14 cellular contexts compared by ENCODE assay signal in genomic region chr4:89123418-89123817, GRCh38. TPM values are rescaled to one million over a fixed set of nuclear protein-coding genes. Genes with fewer than 3 reads are reported as not detected.
DNase-seq lines count a peak whose midpoint lies in the region; ATAC-seq and TF ChIP-seq lines count a peak whose summit lies in the region.
"Had no signal": no experiment of that assay in that cellular context is flagged by ENCODE, and none has a peak within 500 bp of the region (broad histone marks: within the 10 kb centered on the region; RNA-seq: fewer than 3 reads in every experiment).

No MANE protein-coding gene starts in this region.

- no peak overlapping the region for H3K4me3 ChIP-seq in brain microvascular endothelial cell (ENCODE audit: low read depth, low read length)
- H3K4me3 ChIP-seq: GM12878, GM23248 had no signal

- H3K36me3 ChIP-seq in brain microvascular endothelial cell (replicated peaks) = no peaks in the 10 kb centered on the region
- H3K36me3 ChIP-seq: BE2C had no signal

- no peaks in the 10 kb centered on the region for H3K27me3 ChIP-seq in brain microvascular endothelial cell (replicated peaks)
- H3K27me3 ChIP-seq: BE2C had no signal

- H3K27ac ChIP-seq in brain microvascular endothelial cell (no peak overlapping the region), substantia nigra (ENCODE audit: low read depth, low read length, poor library complexity, severe bottlenecking) (no peak overlapping the region)
- H3K27ac ChIP-seq: GM23248 had no signal

- DNase-seq in HPDE6-E6E7 (ENCODE audit: extremely low spot score) (peak; percentile 58), brain microvascular endothelial cell (peak; percentile 8), kidney glomerular epithelial cell (lab: John Stamatoyannopoulos, UW) (peak; percentile 93), sciatic nerve (ENCODE audit: low spot score) (no peak), substantia nigra (lab: John Stamatoyannopoulos, UW) (no peak), erythroblast (lab: John Stamatoyannopoulos, UW) (no peak)
- no peak for DNase-seq in activated CD8-positive, alpha-beta memory T cell treated with anti-CD3 and anti-CD28 coated beads for 24 hours
- DNase-seq: BE2C; DND-41; GM23248; naive thymus-derived CD4-positive, alpha-beta T cell; Right ventricle myocardium superior had no signal

- TF ChIP-seq POLR2A in erythroblast (IDR thresholded peaks at IDR 0.05; ENCODE audit: low read length) = no peak

- TF ChIP-seq CTCF in brain microvascular endothelial cell (IDR thresholded peaks at IDR 0.05; ENCODE audit: low read depth, low read length, missing control alignments) = no peak

- ATAC-seq in sciatic nerve (peak; percentile 77), HG02678 (IDR thresholded peaks at IDR 0.05; ENCODE audit: unreplicated experiment) (no peak)
- ATAC-seq: GM12878; naive thymus-derived CD4-positive, alpha-beta T cell had no signal

- in situ Hi-C loops in brain microvascular endothelial cell (cut with HindIII; ENCODE audit: low pct_ligation_motif_present, low sequenced_read_pairs) = no loop called here

- intact Hi-C loops in sciatic nerve (cut with DNase I) = loop anchor here (2.0 kb wide), 1 partner anchor 195 kb away; no protein-coding TSS in a partner anchor

RNA-seq across cellular contexts. Expression of gene TIGD2, which starts 12.1 kb away (rescaled TPM):
- 1.5 TPM for total RNA-seq in sciatic nerve

Comparison
In these comparisons a context has a peak if more than half of its experiments do, and no peak if none do; other contexts are left out.
1. DNase-seq: peak in HPDE6-E6E7 (single experiment), brain microvascular endothelial cell (single experiment) and kidney glomerular epithelial cell (single experiment); none in sciatic nerve (single experiment), activated CD8-positive, alpha-beta memory T cell treated with anti-CD3 and anti-CD28 coated beads for 24 hours (single experiment), substantia nigra (0 of 49) and erythroblast (0 of 2).